10 cellular contexts compared by ENCODE assay signal in the genomic region with DNA sequence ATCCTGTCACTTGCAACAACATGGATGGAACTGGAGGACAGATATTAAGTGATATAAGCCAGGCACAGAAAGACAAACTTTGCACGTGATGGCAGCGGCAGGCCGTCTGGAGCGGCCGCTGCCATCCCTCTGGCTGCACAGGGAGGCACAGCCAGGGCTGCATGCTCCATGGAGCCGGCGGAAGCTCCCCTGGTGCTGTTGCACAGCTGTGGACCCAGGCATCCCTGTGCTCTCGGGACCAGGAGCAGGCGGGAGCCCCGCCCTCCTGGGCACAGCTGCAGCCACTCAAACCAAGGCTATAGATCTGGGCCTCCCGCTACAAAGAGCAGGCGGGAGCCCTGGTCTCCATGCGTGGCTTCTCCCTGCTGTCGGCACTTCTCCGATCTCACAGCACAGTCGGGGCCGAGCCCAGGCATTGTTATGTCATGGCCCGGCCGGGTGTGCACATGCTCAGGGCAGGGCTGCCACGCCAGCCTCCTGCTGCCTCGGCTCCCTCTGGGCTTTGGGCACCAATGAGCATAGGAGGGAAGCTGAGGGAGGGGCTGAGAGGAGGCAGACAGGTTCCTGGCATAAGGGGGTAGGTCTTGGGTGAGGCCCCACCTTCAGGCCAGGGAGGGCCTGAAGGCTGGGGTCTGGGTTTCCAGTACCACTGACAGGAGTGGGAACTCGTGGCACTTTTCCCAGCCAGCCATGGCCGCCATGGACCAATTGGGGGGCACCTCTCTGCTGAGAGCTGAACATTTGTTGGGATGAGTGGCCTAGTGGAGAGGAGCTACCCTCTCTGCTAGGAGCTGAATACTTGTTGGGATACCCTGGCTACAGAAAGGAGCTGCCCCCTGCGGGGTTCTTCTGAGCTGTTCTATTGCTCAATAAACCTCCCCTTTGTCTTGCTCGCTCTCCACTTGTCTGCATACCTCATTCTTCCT. TPM values are rescaled to one million over a fixed set of nuclear protein-coding genes. Genes with fewer than 3 reads are reported as not detected.
DNase-seq lines count a peak whose midpoint lies in the region; ATAC-seq and TF ChIP-seq lines count a peak whose summit lies in the region.
"Had no signal": no experiment of that assay in that cellular context is flagged by ENCODE, and none has a peak within 500 bp of the region (broad histone marks: within the 10 kb centered on the region; RNA-seq: fewer than 3 reads in every experiment).

No MANE protein-coding gene starts in this region.

- no peak overlapping the region for H2AK5ac ChIP-seq in trophoblast cell (ENCODE audit: low read length)

- 86% methylated on average over 13 of the region's 25 CpGs for WGBS in esophagus muscularis mucosa
- no CpG with 5 or more reads among the region's 25 CpGs for whole genome bisulfite sequencing in trophoblast cell (ENCODE audit: extremely low coverage, insufficient coverage, insufficient read length)

- no peaks in the 10 kb centered on the region for H3K79me1 ChIP-seq in trophoblast cell (ENCODE audit: low read length)

- no peak overlapping the region for H3K4me2 ChIP-seq in trophoblast cell (ENCODE audit: low read length)
- no peak overlapping the region for H3K4me2 ChIP-seq in MM.1S (ENCODE audit: low read depth, low read length)

- peaks cover 0 to 17% (median 0%) of the 10 kb centered on the region in 4 donors for H3K9me3 ChIP-seq in esophagus muscularis mucosa
- no peaks in the 10 kb centered on the region for H3K9me3 ChIP-seq in trophoblast cell (ENCODE audit: insufficient read depth, low read depth, low read length)
- no peaks in the 10 kb centered on the region for H3K9me3 ChIP-seq in MM.1S (replicated peaks; ENCODE audit: insufficient read depth, low read length)

- no peak overlapping the region for H3K4me3 ChIP-seq in esophagus muscularis mucosa
- no peak overlapping the region for H3K4me3 ChIP-seq in trophoblast cell (ENCODE audit: low read depth, low read length)
- no peak overlapping the region for H3K4me3 ChIP-seq in MM.1S (ENCODE audit: low read length)

- H3K9me2 ChIP-seq in MM.1S (replicated peaks; ENCODE audit: insufficient read depth, low read length): no peaks in the 10 kb centered on the region

- DNase-seq in DMS53 (lab: John Stamatoyannopoulos, UW) (peak; percentile 80), NCI-H2029 (lab: John Stamatoyannopoulos, UW) (peak; percentile 41), esophagus muscularis mucosa (ENCODE audit: extremely low spot score) (peak; percentile 89), putamen (ENCODE audit: low spot score) (peak; percentile 47), trophoblast cell (no peak), MM.1S (no peak)
- DNase-seq: activated CD4-positive, alpha-beta T cell treated with anti-CD3 and anti-CD28 coated beads, Interleukin-2, amount 50 U/mL, for 1 hour; activated naive CD4-positive, alpha-beta T cell treated with Interleukin-2 at 50 U/mL for 16 hours; NK-92 treated with Interleukin-12 subunit alpha and Interleukin-12 subunit beta, amount 100 ng/mL, for 24 hours had no signal

- no peaks in the 10 kb centered on the region for H3F3A ChIP-seq in MM.1S (ENCODE audit: insufficient read depth, low read length)

- H3K79me2 ChIP-seq in trophoblast cell (ENCODE audit: control insufficient read depth, insufficient read depth, low read length, poor library complexity) (peaks cover 2% of the 10 kb centered on the region), MM.1S (ENCODE audit: low read length) (peaks cover 27% of the 10 kb centered on the region; the same call in 1 of the 2 replicates)

- no peak overlapping the region for H4K8ac ChIP-seq in trophoblast cell (ENCODE audit: low read depth, low read length)

- H3K23ac ChIP-seq in trophoblast cell (ENCODE audit: low read length): no peak overlapping the region

- TF ChIP-seq POLR2A in esophagus muscularis mucosa (IDR thresholded peaks at IDR 0.05; ENCODE audit: low read depth): no peak

- no peaks in the 10 kb centered on the region for H4K20me1 ChIP-seq in MM.1S (ENCODE audit: insufficient read depth, low read length)

- H3K27ac ChIP-seq in esophagus muscularis mucosa (replicated peaks in 1 of 4): peak overlapping the region in 1 of 4 donors; percentile 5
- H3K27ac ChIP-seq in trophoblast cell (ENCODE audit: low read depth, low read length): no peak overlapping the region
- no peak overlapping the region for H3K27ac ChIP-seq in MM.1S (ENCODE audit: low read length)

- no peak overlapping the region for H4K91ac ChIP-seq in trophoblast cell (ENCODE audit: low read depth, low read length)

- no peak overlapping the region for H3K4ac ChIP-seq in trophoblast cell (ENCODE audit: low read depth, low read length)

- peaks cover 0 to 29% (median 2%) of the 10 kb centered on the region in 4 donors for H3K36me3 ChIP-seq in esophagus muscularis mucosa
- H3K36me3 ChIP-seq in trophoblast cell (ENCODE audit: control insufficient read depth in 1 of 2, insufficient read depth in 2 of 2, low read length in 2 of 2): no peaks in the 10 kb centered on the region
- no peaks in the 10 kb centered on the region for H3K36me3 ChIP-seq in MM.1S (replicated peaks; ENCODE audit: insufficient read depth, low read length)

- H4K12ac ChIP-seq in trophoblast cell (ENCODE audit: low read depth, low read length): no peak overlapping the region

- H3K9ac ChIP-seq in trophoblast cell (ENCODE audit: low read length): no peak overlapping the region
- H3K9ac ChIP-seq in MM.1S (ENCODE audit: low read length): no peak overlapping the region

- no peaks in the 10 kb centered on the region for H3K27me3 ChIP-seq in esophagus muscularis mucosa
- H3K27me3 ChIP-seq in trophoblast cell (ENCODE audit: insufficient read depth, low read length): no peaks in the 10 kb centered on the region
- no peaks in the 10 kb centered on the region for H3K27me3 ChIP-seq in MM.1S (replicated peaks; ENCODE audit: insufficient read depth, low read length)

- H2BK120ac ChIP-seq in trophoblast cell (ENCODE audit: insufficient read depth, low read length, poor library complexity): no peak overlapping the region

- H3K14ac ChIP-seq in trophoblast cell (ENCODE audit: low read length): no peak overlapping the region

- no peak overlapping the region for H2BK5ac ChIP-seq in trophoblast cell (ENCODE audit: low read depth, low read length, poor library complexity)

- TF ChIP-seq EP300 in esophagus muscularis mucosa (IDR thresholded peaks at IDR 0.05): no peak

- ATAC-seq in HG03442 (IDR thresholded peaks at IDR 0.05; ENCODE audit: unreplicated experiment): no peak

- no peak overlapping the region for H2BK12ac ChIP-seq in trophoblast cell (ENCODE audit: low read length)

- intact Hi-C loops in esophagus muscularis mucosa (cut with DNase I): no loop called here

- H3K18ac ChIP-seq in trophoblast cell (ENCODE audit: low read length): no peak overlapping the region

- H2AFZ ChIP-seq in trophoblast cell (ENCODE audit: insufficient read depth, low read length, poor library complexity) (no peak overlapping the region), MM.1S (ENCODE audit: low read length) (no peak overlapping the region)

- H3K4me1 ChIP-seq in esophagus muscularis mucosa (peaks cover 6 to 13% (median 9%) of the 10 kb centered on the region in 4 donors), trophoblast cell (ENCODE audit: control insufficient read depth in 1 of 2, insufficient read depth in 2 of 2, low read length in 2 of 2) (no peaks in the 10 kb centered on the region), MM.1S (ENCODE audit: low read length) (no peaks in the 10 kb centered on the region)

- no peak for TF ChIP-seq CTCF in esophagus muscularis mucosa (IDR thresholded peaks at IDR 0.05)
- TF ChIP-seq CTCF in MM.1S (IDR thresholded peaks at IDR 0.05; ENCODE audit: low read length): no peak

RNA-seq across cellular contexts. Expression of gene RRP8, which starts 16.7 kb away (rescaled TPM):
- total RNA-seq in esophagus muscularis mucosa: 10 to 100 TPM; 12.4 to 34.0 (median 27.0) TPM
- 21.8 and 22.0 TPM in 2 replicates for polyA plus RNA-seq in trophoblast cell (2013)

RNA-seq across cellular contexts. Expression of gene ILK, which starts 16.9 kb away (rescaled TPM):
- total RNA-seq in esophagus muscularis mucosa: 100 to 1,000 TPM; 481 to 652 (median 606) TPM
- 231 and 245 TPM in 2 replicates for polyA plus RNA-seq in trophoblast cell (2013)

RNA-seq across cellular contexts. Expression of gene TAF10, which starts 25.3 kb away (rescaled TPM):
- 10 to 100 TPM; 24.2 to 51.1 (median 43.4) TPM for total RNA-seq in esophagus muscularis mucosa
- polyA plus RNA-seq in trophoblast cell (2013): 182 and 188 TPM in 2 replicates

RNA-seq across cellular contexts. Expression of gene TPP1, which starts 32.5 kb away (rescaled TPM):
- 10 to 100 TPM; 44.4 to 71.5 (median 54.9) TPM for total RNA-seq in esophagus muscularis mucosa
- 116 and 121 TPM in 2 replicates for polyA plus RNA-seq in trophoblast cell (2013)

Comparison
In these comparisons a context has a peak if more than half of its experiments do, and no peak if none do; other contexts are left out.
1. DNase-seq: peak in DMS53 (single experiment), NCI-H2029 (single experiment), esophagus muscularis mucosa (single experiment) and putamen (single experiment); none in trophoblast cell (0 of 2) and MM.1S (single experiment).